In the genomic region with DNA sequence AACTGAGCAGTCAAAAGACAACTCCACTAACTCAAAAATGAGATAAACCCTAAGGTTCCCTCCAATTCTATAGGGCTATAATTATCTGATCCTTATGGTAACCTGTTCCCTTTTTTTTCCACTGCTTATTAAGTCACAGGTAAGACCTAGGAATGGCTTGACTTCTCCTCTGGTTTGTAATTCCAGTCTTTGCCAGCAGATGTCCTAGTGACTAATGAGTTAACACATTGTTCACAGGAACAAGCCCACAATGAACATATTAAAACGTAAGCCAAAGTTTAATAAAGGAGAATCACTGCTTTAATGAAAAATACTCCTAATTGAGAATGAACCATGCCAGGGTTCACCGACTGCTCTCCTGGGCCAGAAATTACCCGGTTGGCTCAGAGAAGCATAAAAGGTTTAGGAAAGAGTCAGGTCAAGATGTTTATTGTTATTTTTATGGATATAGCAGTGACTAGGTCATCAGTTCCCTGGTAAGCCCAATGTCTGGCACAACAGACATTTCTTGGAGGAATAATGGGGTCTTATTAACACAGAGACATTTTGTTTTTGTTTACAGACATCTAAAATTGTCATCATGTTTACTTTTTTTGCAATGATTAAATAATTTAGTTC, we compare ENCODE assay signal across 9 cellular contexts.
DNase-seq lines count a peak whose midpoint lies in the region; ATAC-seq and TF ChIP-seq lines count a peak whose summit lies in the region.
"Had no signal": no experiment of that assay in that cellular context is flagged by ENCODE, and none has a peak within 500 bp of the region (broad histone marks: within the 10 kb centered on the region; RNA-seq: fewer than 3 reads in every experiment).

No MANE protein-coding gene starts in this region.

- CTCF ChIA-PET in Calu3 (lab: Charles Lee): no interaction called here

- ATAC-seq in GM18907 (IDR thresholded peaks at IDR 0.05; ENCODE audit: unreplicated experiment): peak; percentile 86
- peak; percentile 93 for ATAC-seq in HG03354 (IDR thresholded peaks at IDR 0.05; ENCODE audit: poor library complexity, severe bottlenecking, unreplicated experiment)
- ATAC-seq in GM21367 (IDR thresholded peaks at IDR 0.05; ENCODE audit: unreplicated experiment): no peak

- intact Hi-C loops in Calu3 (cut with micrococcal nuclease; ENCODE audit: unreplicated experiment): loop anchor here (1.0 to 10.0 kb wide), 2 partner anchors 209 to 475 kb away; no protein-coding TSS in a partner anchor
- intact Hi-C loops in activated T-helper 1 cell treated with anti-CD3 and anti-CD28 coated beads, Interleukin-12 subunit alpha, Interleukin-12 subunit beta, Interleukin-2, Interleukin-4 antibody, amounts not matched to agents 30 ng/mL and 10 ng/mL and 1 ng/mL, durations not matched to agents 14 hours and 24 hours and 36 hours (cut with micrococcal nuclease): loop anchor here (1.0 to 5.0 kb wide), 3 partner anchors 118 to 298 kb away; partner anchors contain the start of gene ELAPOR2

- no peak overlapping the region for H3K27ac Mint-ChIP-seq in Calu3 (ENCODE audit: unreplicated experiment)
- H3K27ac Mint-ChIP-seq in activated T-helper 1 cell treated with anti-CD3 and anti-CD28 coated beads, Interleukin-12 subunit alpha, Interleukin-12 subunit beta, Interleukin-2, Interleukin-4 antibody, amounts not matched to agents 30 ng/mL and 10 ng/mL and 1 ng/mL, durations not matched to agents 14 hours and 24 hours and 36 hours: no peak overlapping the region
- H3K27ac Mint-ChIP-seq: activated naive CD4-positive, alpha-beta T cell treated with anti-CD3 and anti-CD28 coated beads, Interleukin-2, amount 50 U/mL, for 24 hours had no signal

- no peaks in the 10 kb centered on the region for H3K9me3 Mint-ChIP-seq in Calu3 (ENCODE audit: low read depth, unreplicated experiment)
- H3K9me3 Mint-ChIP-seq in activated T-helper 1 cell treated with anti-CD3 and anti-CD28 coated beads, Interleukin-12 subunit alpha, Interleukin-12 subunit beta, Interleukin-2, Interleukin-4 antibody, amounts not matched to agents 30 ng/mL and 10 ng/mL and 1 ng/mL, durations not matched to agents 14 hours and 24 hours and 36 hours: no peaks in the 10 kb centered on the region
- H3K9me3 Mint-ChIP-seq: activated naive CD4-positive, alpha-beta T cell treated with anti-CD3 and anti-CD28 coated beads, Interleukin-2, amount 50 U/mL, for 24 hours had no signal

- TF ChIP-seq CTCF in Calu3 (IDR thresholded peaks at IDR 0.05; ENCODE audit: unreplicated experiment): no peak

- no peaks in the 10 kb centered on the region for H3K36me3 Mint-ChIP-seq in Calu3 (ENCODE audit: insufficient read depth, unreplicated experiment)
- no peaks in the 10 kb centered on the region for H3K36me3 Mint-ChIP-seq in activated T-helper 1 cell treated with anti-CD3 and anti-CD28 coated beads, Interleukin-12 subunit alpha, Interleukin-12 subunit beta, Interleukin-2, Interleukin-4 antibody, amounts not matched to agents 30 ng/mL and 10 ng/mL and 1 ng/mL, durations not matched to agents 14 hours and 24 hours and 36 hours (ENCODE audit: low read depth)
- H3K36me3 Mint-ChIP-seq: activated naive CD4-positive, alpha-beta T cell treated with anti-CD3 and anti-CD28 coated beads, Interleukin-2, amount 50 U/mL, for 24 hours had no signal

- H3K4me3 Mint-ChIP-seq in Calu3 (ENCODE audit: low read depth, unreplicated experiment): no peak overlapping the region
- H3K4me3 Mint-ChIP-seq in activated T-helper 1 cell treated with anti-CD3 and anti-CD28 coated beads, Interleukin-12 subunit alpha, Interleukin-12 subunit beta, Interleukin-2, Interleukin-4 antibody, amounts not matched to agents 30 ng/mL and 10 ng/mL and 1 ng/mL, durations not matched to agents 14 hours and 24 hours and 36 hours: no peak overlapping the region
- H3K4me3 Mint-ChIP-seq: activated naive CD4-positive, alpha-beta T cell treated with anti-CD3 and anti-CD28 coated beads, Interleukin-2, amount 50 U/mL, for 24 hours had no signal

- DNase-seq in Calu3: peak; percentile 55
- peak; percentile 71 to 88 for DNase-seq in NCI-H526 (lab: John Stamatoyannopoulos, UW)
- peak; percentile 14 for DNase-seq in activated T-helper 1 cell treated with anti-CD3 and anti-CD28 coated beads, Interleukin-12 subunit alpha, Interleukin-12 subunit beta, Interleukin-2, Interleukin-4 antibody, amounts not matched to agents 30 ng/mL and 10 ng/mL and 1 ng/mL, durations not matched to agents 14 hours and 24 hours and 36 hours (ENCODE audit: low spot score)
- DNase-seq in glomerular endothelial cell (ENCODE audit: extremely low read depth, low read depth, low spot score): peak; percentile 64
- DNase-seq in renal cortical epithelial cell (ENCODE audit: low read depth): peak; percentile 80

- peaks cover 12% of the 10 kb centered on the region for H3K27me3 Mint-ChIP-seq in Calu3 (ENCODE audit: unreplicated experiment)
- H3K27me3 Mint-ChIP-seq in activated T-helper 1 cell treated with anti-CD3 and anti-CD28 coated beads, Interleukin-12 subunit alpha, Interleukin-12 subunit beta, Interleukin-2, Interleukin-4 antibody, amounts not matched to agents 30 ng/mL and 10 ng/mL and 1 ng/mL, durations not matched to agents 14 hours and 24 hours and 36 hours (ENCODE audit: insufficient read depth): peaks cover 8% of the 10 kb centered on the region
- H3K27me3 Mint-ChIP-seq: activated naive CD4-positive, alpha-beta T cell treated with anti-CD3 and anti-CD28 coated beads, Interleukin-2, amount 50 U/mL, for 24 hours had no signal

- no TSS peak for BruUV-seq in Calu3 (replicated peaks; lab: Mats Ljungman, UMichigan)

- H3K4me1 Mint-ChIP-seq in Calu3 (ENCODE audit: low read depth, unreplicated experiment): no peaks in the 10 kb centered on the region
- no peaks in the 10 kb centered on the region for H3K4me1 Mint-ChIP-seq in activated T-helper 1 cell treated with anti-CD3 and anti-CD28 coated beads, Interleukin-12 subunit alpha, Interleukin-12 subunit beta, Interleukin-2, Interleukin-4 antibody, amounts not matched to agents 30 ng/mL and 10 ng/mL and 1 ng/mL, durations not matched to agents 14 hours and 24 hours and 36 hours (ENCODE audit: low read depth)

Comparison
In these comparisons a context has a peak if more than half of its experiments do, and no peak if none do; other contexts are left out.
1. DNase-seq: peak in every context shown above with its lines; median percentile 80 in renal cortical epithelial cell; 80 in NCI-H526; 64 in glomerular endothelial cell; 55 in Calu3; 14 in activated T-helper 1 cell treated with anti-CD3 and anti-CD28 coated beads, Interleukin-12 subunit alpha, Interleukin-12 subunit beta, Interleukin-2, Interleukin-4 antibody, amounts not matched to agents 30 ng/mL and 10 ng/mL and 1 ng/mL, durations not matched to agents 14 hours and 24 hours and 36 hours.